9 cellular contexts compared by ENCODE assay signal in genomic region chr9:96719538-96720315, GRCh38. TPM values are rescaled to one million over a fixed set of nuclear protein-coding genes. Genes with fewer than 3 reads are reported as not detected.
DNase-seq lines count a peak whose midpoint lies in the region; ATAC-seq and TF ChIP-seq lines count a peak whose summit lies in the region.
"Had no signal": no experiment of that assay in that cellular context is flagged by ENCODE, and none has a peak within 500 bp of the region (broad histone marks: within the 10 kb centered on the region; RNA-seq: fewer than 3 reads in every experiment).

No MANE protein-coding gene starts in this region.

- CTCF ChIA-PET in SK-N-SH (lab: Yijun Ruan, JAX): interaction anchor here (1.3 kb wide), 1 partner anchor 29 kb away, joined by 3 read pairs; no protein-coding TSS in a partner anchor

- H3K79me2 ChIP-seq in SK-N-SH (ENCODE audit: insufficient read depth): no peaks in the 10 kb centered on the region

- H3K27me3 ChIP-seq in SK-N-SH (ENCODE audit: insufficient read depth): no peaks in the 10 kb centered on the region
- H3K27me3 ChIP-seq in sigmoid colon: peaks cover 0 to 21% (median 5%) of the 10 kb centered on the region in 3 donors

- no peaks in the 10 kb centered on the region for H4K20me1 ChIP-seq in SK-N-SH (ENCODE audit: insufficient read depth)

- H3K9me3 ChIP-seq in SK-N-SH: no peaks in the 10 kb centered on the region
- no peaks in the 10 kb centered on the region for H3K9me3 ChIP-seq in sigmoid colon

- H3K4me2 ChIP-seq in SK-N-SH: no peak overlapping the region

- H3K4me1 ChIP-seq in SK-N-SH (ENCODE audit: control insufficient read depth in 1 of 2, insufficient read depth in 2 of 2, low read depth in 1 of 2, low read length in 1 of 2): no peaks in the 10 kb centered on the region
- peaks cover 0 to 11% (median 11%) of the 10 kb centered on the region in 4 donors for H3K4me1 ChIP-seq in sigmoid colon

- no peak for ATAC-seq in SK-N-SH treated with all-trans-retinoic acid at 6 μM for 48 hours
- no peak for ATAC-seq in HG03159 (IDR thresholded peaks at IDR 0.05; ENCODE audit: unreplicated experiment)

- TF ChIP-seq EP300 in SK-N-SH (IDR thresholded peaks at IDR 0.05; ENCODE audit: borderline replicate concordance in 1 of 2, low read depth in 1 of 2, low read length in 1 of 2) (no peak), sigmoid colon (IDR thresholded peaks at IDR 0.05) (no peak)

- no peak overlapping the region for H3K9ac ChIP-seq in SK-N-SH

- intact Hi-C loops in sigmoid colon (cut with DNase I): no loop called here

- POLR2A ChIA-PET in SK-N-SH (lab: Yijun Ruan, JAX): no interaction called here

- TF ChIP-seq RAD21 in SK-N-SH (IDR thresholded peaks at IDR 0.05; ENCODE audit: low read length): no peak

- H3K4me3 ChIP-seq in SK-N-SH (ENCODE audit: low read depth in 2 of 2, low read length in 1 of 2) (no peak overlapping the region), epithelial cell of esophagus (ENCODE audit: low read length) (no peak overlapping the region), sigmoid colon (peak overlapping the region in 3 of 4 donors; percentile 18 to 37 (median 34))

- H3K27ac ChIP-seq in SK-N-SH (ENCODE audit: low read depth in 2 of 2, low read length in 1 of 2) (no peak overlapping the region), sigmoid colon (no peak overlapping the region)

- 82% methylated on average over 32 of the region's 57 CpGs for WGBS in SK-N-SH (ENCODE audit: low lambda C conversion rate)
- WGBS in sigmoid colon, 2 donors: 9 to 17% methylated on average over 57 of the region's 57 CpGs

- no peaks in the 10 kb centered on the region for H3F3A ChIP-seq in SK-N-SH (replicated peaks; ENCODE audit: insufficient read depth)

- H2AFZ ChIP-seq in SK-N-SH (ENCODE audit: low read depth): no peak overlapping the region

- TF ChIP-seq CTCF in SK-N-SH (IDR thresholded peaks at IDR 0.05) (no peak), epithelial cell of esophagus (IDR thresholded peaks at IDR 0.05; ENCODE audit: insufficient read depth, low read depth, low read length, missing control alignments) (no peak), sigmoid colon (IDR thresholded peaks at IDR 0.05) (no peak)

- H3K36me3 ChIP-seq in SK-N-SH (replicated peaks in 1 of 2; ENCODE audit: control insufficient read depth in 1 of 2, insufficient read depth in 2 of 2, low read length in 1 of 2) (no peaks in the 10 kb centered on the region), sigmoid colon (no peaks in the 10 kb centered on the region)

- DNase-seq in SK-N-SH (peak; percentile 15), NCI-H2171 (lab: John Stamatoyannopoulos, UW) (peak; percentile 77), epithelial cell of esophagus (ENCODE audit: low read depth) (peak; percentile 70), sigmoid colon (no peak), Ammon's horn (ENCODE audit: low spot score) (no peak), iPS-NIHi7 (ENCODE audit: extremely low spot score) (no peak)
- DNase-seq: activated naive CD4-positive, alpha-beta T cell treated with Interleukin-2 at 50 U/mL for 16 hours had no signal

- no peak for TF ChIP-seq POLR2A in sigmoid colon (IDR thresholded peaks at IDR 0.05)

- H3K9me2 ChIP-seq in SK-N-SH: no peaks in the 10 kb centered on the region

TF ChIP-seq in SK-N-SH, 30 proteins besides CTCF, POLR2A, EP300 and RAD21:
- TF ChIP-seq ZBTB33 (IDR thresholded peaks at IDR 0.05; ENCODE audit: borderline replicate concordance, low read depth): no peak
- TF ChIP-seq GABPA (IDR thresholded peaks at IDR 0.05; ENCODE audit: low read depth): no peak
- no peak for TF ChIP-seq SMC3 (IDR thresholded peaks at IDR 0.05; ENCODE audit: low read depth, low read length)
- no peak for TF ChIP-seq NRF1 (IDR thresholded peaks at IDR 0.05; ENCODE audit: low read depth, low read length)
- TF ChIP-seq PBX3 (IDR thresholded peaks at IDR 0.05): no peak
- TF ChIP-seq SIN3A (IDR thresholded peaks at IDR 0.05; ENCODE audit: borderline replicate concordance, low read depth, low read length): no peak

TF ChIP-seq in SK-N-SH treated with all-trans-retinoic acid at 6 μM for 48 hours, 23 proteins besides CTCF, POLR2A, EP300 and RAD21:
- TF ChIP-seq CREB5 (CRISPR knock-in tag; IDR thresholded peaks at IDR 0.05; ENCODE audit: low read depth) (no peak), TCF4 (CRISPR knock-in tag; IDR thresholded peaks at IDR 0.05; ENCODE audit: borderline replicate concordance) (no peak), OSR1 (CRISPR knock-in tag; IDR thresholded peaks at IDR 0.05) (no peak), PPARA (CRISPR knock-in tag; IDR thresholded peaks at IDR 0.05; ENCODE audit: borderline replicate concordance) (no peak), POU6F1 (CRISPR knock-in tag; IDR thresholded peaks at IDR 0.05; ENCODE audit: borderline replicate concordance, low read depth) (no peak)

RNA-seq across cellular contexts. Expression of gene ZNF510, which starts 58.2 kb away (rescaled TPM):
- polyA plus RNA-seq in SK-N-SH (2012; rRNA removed) (2.4 and 4.8 TPM in 2 replicates), sigmoid colon (1 to 10 TPM; 1.2 to 3.7 (median 2.5) TPM)
- 2.6 and 3.5 TPM in 2 replicates for polyA plus RNA-seq in SK-N-SH (2012; cell fraction: cytosol; rRNA removed)
- polyA plus RNA-seq in SK-N-SH (2012; cell fraction: nucleus; rRNA removed): 3.0 and 6.6 TPM in 2 replicates
- 10 to 100 TPM; 17.4 to 25.7 (median 20.7) TPM for total RNA-seq in sigmoid colon

Comparison
In these comparisons a context has a peak if more than half of its experiments do, and no peak if none do; other contexts are left out.
1. DNase-seq: peak in SK-N-SH (single experiment), NCI-H2171 (single experiment) and epithelial cell of esophagus (single experiment); none in sigmoid colon (single experiment), Ammon's horn (single experiment) and iPS-NIHi7 (single experiment).
2. H3K4me3 ChIP-seq: peak in sigmoid colon (3 of 4); none in SK-N-SH (0 of 2) and epithelial cell of esophagus (single experiment).